Comparison of ENCODE assay signal across 8 cellular contexts in the genomic region with DNA sequence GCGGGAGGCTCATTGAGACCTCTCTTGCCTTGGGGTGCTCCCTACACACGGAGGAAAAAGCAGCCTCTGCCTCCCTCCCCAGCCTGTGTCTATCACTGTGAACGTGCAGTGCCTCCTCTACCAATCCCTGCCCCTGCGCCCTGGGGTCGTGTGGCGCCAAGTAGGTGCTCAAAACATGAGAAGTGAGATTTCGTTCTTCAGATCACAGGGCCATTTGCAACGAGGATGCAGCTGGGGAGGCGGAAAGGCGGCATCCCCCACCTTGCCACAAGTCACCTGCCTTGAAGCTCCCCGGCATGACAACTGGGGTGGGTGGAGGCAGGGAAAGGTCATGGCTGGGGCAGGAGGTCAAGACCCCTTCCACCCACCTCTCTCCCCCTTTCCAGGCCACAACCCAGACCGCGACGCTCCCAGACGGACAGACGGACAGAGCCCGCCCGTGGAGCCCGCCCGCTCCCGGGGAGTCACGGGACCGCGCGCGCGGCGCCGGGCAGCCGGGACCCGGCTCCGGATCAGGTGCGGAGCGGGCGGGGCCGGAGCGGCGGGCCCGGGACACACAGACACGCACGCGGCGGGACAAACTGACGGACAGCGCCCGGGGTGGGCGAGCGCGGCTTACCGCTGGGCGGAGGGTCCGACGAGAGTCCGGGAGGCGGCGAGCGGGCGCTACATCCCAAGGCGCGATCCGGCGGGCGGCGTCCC.
DNase-seq lines count a peak whose midpoint lies in the region; ATAC-seq and TF ChIP-seq lines count a peak whose summit lies in the region.
"Had no signal": no experiment of that assay in that cellular context is flagged by ENCODE, and none has a peak within 500 bp of the region (broad histone marks: within the 10 kb centered on the region; RNA-seq: fewer than 3 reads in every experiment).

No MANE protein-coding gene starts in this region.

- H3K9me3 Mint-ChIP-seq in activated T-cell treated with anti-CD3 and anti-CD28 coated beads, Interleukin-2, amount 50 U/mL, for 24 hours, result no peaks in the 10 kb centered on the region
- H3K9me3 Mint-ChIP-seq in stimulated activated naive CD8-positive, alpha-beta T cell treated with anti-CD3 and anti-CD28 coated beads, Interleukin-15, Interleukin-2, amounts not matched to agents 100 ng/mL and 50 ng/mL, for 24 hours, result no peaks in the 10 kb centered on the region

- peak overlapping the region; percentile 44 for H3K4me3 ChIP-seq in iPS-18c (ENCODE audit: insufficient read depth, low read depth, low read length)

- H3K27me3 Mint-ChIP-seq in activated T-cell treated with anti-CD3 and anti-CD28 coated beads, Interleukin-2, amount 50 U/mL, for 24 hours, result peaks cover 83% of the 10 kb centered on the region
- peaks cover 68% of the 10 kb centered on the region for H3K27me3 Mint-ChIP-seq in stimulated activated naive CD8-positive, alpha-beta T cell treated with anti-CD3 and anti-CD28 coated beads, Interleukin-15, Interleukin-2, amounts not matched to agents 100 ng/mL and 50 ng/mL, for 24 hours

- CTCF ChIA-PET in HEK293T (lab: Yijun Ruan, JAX), result no interaction called here

- H3K27ac Mint-ChIP-seq in activated T-cell treated with anti-CD3 and anti-CD28 coated beads, Interleukin-2, amount 50 U/mL, for 24 hours, result peak overlapping the region; percentile 44
- no peak overlapping the region for H3K27ac Mint-ChIP-seq in stimulated activated naive CD8-positive, alpha-beta T cell treated with anti-CD3 and anti-CD28 coated beads, Interleukin-15, Interleukin-2, amounts not matched to agents 100 ng/mL and 50 ng/mL, for 24 hours

- H3K4me3 Mint-ChIP-seq in activated T-cell treated with anti-CD3 and anti-CD28 coated beads, Interleukin-2, amount 50 U/mL, for 24 hours, result peak overlapping the region; percentile 73
- peak overlapping the region; percentile 73 for H3K4me3 Mint-ChIP-seq in stimulated activated naive CD8-positive, alpha-beta T cell treated with anti-CD3 and anti-CD28 coated beads, Interleukin-15, Interleukin-2, amounts not matched to agents 100 ng/mL and 50 ng/mL, for 24 hours

- DNase-seq in HEK293T (ENCODE audit: extremely low spot score) (no peak), SIG-M5 treated with dmso at 0.1 percent for 504 hours (lab: John Stamatoyannopoulos, UW; ENCODE audit: unreplicated experiment) (no peak), NK-92 (lab: John Stamatoyannopoulos, UW; ENCODE audit: unreplicated experiment) (no peak)
- DNase-seq in activated T-cell treated with anti-CD3 and anti-CD28 coated beads, Interleukin-2, amount 50 U/mL, for 24 hours, result no peak

- peaks cover 9% of the 10 kb centered on the region for H3K4me1 Mint-ChIP-seq in activated T-cell treated with anti-CD3 and anti-CD28 coated beads, Interleukin-2, amount 50 U/mL, for 24 hours (ENCODE audit: low read depth)
- peaks cover 10% of the 10 kb centered on the region for H3K4me1 Mint-ChIP-seq in stimulated activated naive CD8-positive, alpha-beta T cell treated with anti-CD3 and anti-CD28 coated beads, Interleukin-15, Interleukin-2, amounts not matched to agents 100 ng/mL and 50 ng/mL, for 24 hours (ENCODE audit: low read depth)

- no peaks in the 10 kb centered on the region for H3K36me3 Mint-ChIP-seq in activated T-cell treated with anti-CD3 and anti-CD28 coated beads, Interleukin-2, amount 50 U/mL, for 24 hours (ENCODE audit: low read depth)
- no peaks in the 10 kb centered on the region for H3K36me3 Mint-ChIP-seq in stimulated activated naive CD8-positive, alpha-beta T cell treated with anti-CD3 and anti-CD28 coated beads, Interleukin-15, Interleukin-2, amounts not matched to agents 100 ng/mL and 50 ng/mL, for 24 hours (ENCODE audit: low read depth)

- H3K9me3 ChIP-seq in iPS-18c (ENCODE audit: control insufficient read depth, insufficient read depth, low read length), result no peaks in the 10 kb centered on the region
- H3K9me3 ChIP-seq: neutrophil had no signal

- ATAC-seq in HG03565 (IDR thresholded peaks at IDR 0.05; ENCODE audit: unreplicated experiment), result no peak

- POLR2A ChIA-PET in HEK293T (lab: Yijun Ruan, JAX), result interaction anchor here (1.9 kb wide), 1 partner anchor 13 kb away, joined by 6 read pairs; no protein-coding TSS in a partner anchor

TF ChIP-seq in HEK293T, 16 proteins besides CTCF, POLR2A, EP300 and RAD21:
- TF ChIP-seq SP1 (IDR thresholded peaks at IDR 0.05) (no peak), L3MBTL2 (conservative IDR thresholded peaks at IDR 0.05) (no peak), LEF1 (IDR thresholded peaks at IDR 0.05; ENCODE audit: borderline replicate concordance) (peak; percentile 83)
